Comparison of ENCODE assay signal across 28 cellular contexts in genomic region chr7:150967332-150967731, GRCh38. TPM values are rescaled to one million over a fixed set of nuclear protein-coding genes. Genes with fewer than 3 reads are reported as not detected.
"Had no signal": no experiment of that assay in that cellular context is flagged by ENCODE, and none has a peak within 500 bp of the region (broad histone marks: within the 10 kb centered on the region; RNA-seq: fewer than 3 reads in every experiment).

No MANE protein-coding gene starts in this region.

- H3K27ac ChIP-seq: adrenal gland, ascending aorta, colonic mucosa, dorsolateral prefrontal cortex, spleen, upper lobe of right lung had no signal

- H3K9me3 Mint-ChIP-seq: activated T-cell treated with anti-CD3 and anti-CD28 coated beads, Interleukin-2, amount 50 U/mL, for 24 hours; activated T-helper 17 cell treated with anti-CD3 and anti-CD28 coated beads, Interleukin-2, amount 50 U/mL, for 72 hours; effector memory CD8-positive, alpha-beta T cell; memory B cell; WTC11 had no signal

- H3K36me3 ChIP-seq: adrenal gland, ascending aorta, colonic mucosa, spleen, upper lobe of right lung had no signal

- H3K27ac Mint-ChIP-seq: activated CD4-positive, alpha-beta T cell treated with anti-CD3 and anti-CD28 coated beads for 36 hours; activated naive CD8-positive, alpha-beta T cell; activated T-cell treated with anti-CD3 and anti-CD28 coated beads, Interleukin-2, amount 50 U/mL, for 24 hours; activated T-helper 17 cell treated with anti-CD3 and anti-CD28 coated beads, Interleukin-2, amount 50 U/mL, for 72 hours; effector memory CD8-positive, alpha-beta T cell; memory B cell; WTC11 had no signal

- ATAC-seq: activated CD4-positive, alpha-beta T cell treated with anti-CD3 and anti-CD28 coated beads for 36 hours; activated T-helper 17 cell treated with anti-CD3 and anti-CD28 coated beads, Interleukin-2, amount 50 U/mL, for 72 hours; effector memory CD8-positive, alpha-beta T cell; esophagus mucosa; upper lobe of right lung; WTC11 had no signal

- H3K9me3 ChIP-seq: adrenal gland, ascending aorta, colonic mucosa, spleen, upper lobe of right lung had no signal

- H3K27me3 Mint-ChIP-seq: activated CD4-positive, alpha-beta T cell treated with anti-CD3 and anti-CD28 coated beads for 36 hours; activated naive CD8-positive, alpha-beta T cell; activated T-helper 17 cell treated with anti-CD3 and anti-CD28 coated beads, Interleukin-2, amount 50 U/mL, for 72 hours had no signal

- H3K36me3 Mint-ChIP-seq: activated naive CD8-positive, alpha-beta T cell; WTC11 had no signal

- H3K4me1 ChIP-seq: ascending aorta, colonic mucosa had no signal

- DNase-seq: activated CD4-positive, alpha-beta T cell treated with anti-CD3 and anti-CD28 coated beads for 36 hours; activated CD4-positive, alpha-beta T cell treated with anti-CD3 and anti-CD28 coated beads, Interleukin-2, amount 50 U/mL, for 4 hours; activated CD8-positive, alpha-beta memory T cell treated with anti-CD3 and anti-CD28 coated beads for 24 hours; activated CD8-positive, alpha-beta memory T cell treated with anti-CD3 and anti-CD28 coated beads, Interleukin-2, amount 50 U/mL, for 4 hours; activated naive CD4-positive, alpha-beta T cell; activated T-cell treated with anti-CD3 and anti-CD28 coated beads, Interleukin-2, amount 50 U/mL, for 24 hours; adrenal gland; colonic mucosa; dorsolateral prefrontal cortex; effector memory CD8-positive, alpha-beta T cell; glutamatergic neuron; hypothalamus; nucleus accumbens; spleen; stimulated activated CD4-positive, alpha-beta T cell treated with anti-CD3 and anti-CD28 coated beads, Interleukin-4, amount 100 ng/mL, for 1 hour; stimulated activated naive CD4-positive, alpha-beta T cell; T-helper 9 cell; upper lobe of right lung had no signal

- H3K27me3 ChIP-seq: adrenal gland, ascending aorta, colonic mucosa, dorsolateral prefrontal cortex, upper lobe of right lung had no signal

- H3K4me3 Mint-ChIP-seq: activated CD4-positive, alpha-beta T cell treated with anti-CD3 and anti-CD28 coated beads for 36 hours; activated naive CD8-positive, alpha-beta T cell; activated T-cell treated with anti-CD3 and anti-CD28 coated beads, Interleukin-2, amount 50 U/mL, for 24 hours; activated T-helper 17 cell treated with anti-CD3 and anti-CD28 coated beads, Interleukin-2, amount 50 U/mL, for 72 hours; effector memory CD8-positive, alpha-beta T cell; memory B cell; WTC11 had no signal

- H3K4me3 ChIP-seq: adrenal gland, ascending aorta, colonic mucosa, dorsolateral prefrontal cortex, spleen, upper lobe of right lung had no signal

RNA-seq across cellular contexts. Expression of gene KCNH2, which starts 10.8 kb away (rescaled TPM):
- total RNA-seq: ascending aorta had no signal

RNA-seq across cellular contexts. Expression of gene NOS3, which starts 23.5 kb away (rescaled TPM):
- total RNA-seq: myocyte had no signal
- polyA plus RNA-seq: neural cell had no signal

RNA-seq across cellular contexts. Expression of gene ATG9B, which starts 57.0 kb away (rescaled TPM):
- total RNA-seq: ascending aorta, endothelial cell of umbilical vein, subcutaneous adipose tissue had no signal
